19 cellular contexts compared by ENCODE assay signal in genomic region chr3:134791992-134792391, GRCh38. TPM values are rescaled to one million over a fixed set of nuclear protein-coding genes. Genes with fewer than 3 reads are reported as not detected.
A peak's percentile ranks its signal among the peaks of the same experiment; 100 is the strongest.
DNase-seq lines count a peak whose midpoint lies in the region; ATAC-seq and TF ChIP-seq lines count a peak whose summit lies in the region.
"Had no signal": no experiment of that assay in that cellular context is flagged by ENCODE, and none has a peak within 500 bp of the region (broad histone marks: within the 10 kb centered on the region; RNA-seq: fewer than 3 reads in every experiment).

No MANE protein-coding gene starts in this region.

- no peak overlapping the region for H3K4me3 ChIP-seq in OCI-LY3 (ENCODE audit: low read length)
- H3K4me3 ChIP-seq: A549; BLaER1 treated with 17β-estradiol and CSF1 and Interleukin-3, amounts not matched to agents 10 nM and 100 nM had no signal

- DNase-seq in ecto neural progenitor cell (ENCODE audit: low spot score) (peak; percentile 32), osteocyte (ENCODE audit: extremely low spot score, unreplicated experiment) (peak; percentile 27), SKM-1 (lab: John Stamatoyannopoulos, UW; ENCODE audit: unreplicated experiment) (no peak)
- no peak for DNase-seq in natural killer cell treated with Interleukin-12 subunit alpha and Interleukin-12 subunit beta and Interleukin-15 and Interleukin-18, amount 100 ng/mL, for 72 hours (ENCODE audit: low spot score)
- no peak for DNase-seq in activated effector memory CD4-positive, alpha-beta T cell treated with Interleukin-2 at 50 U/mL for 16 hours
- DNase-seq: AML-193; Caco-2; Calu3; CD4-positive, alpha-beta T cell; CD8-positive, alpha-beta T cell; DMS79 treated with DMSO at 0.1 percent for 48 hours; GF-D8 had no signal

- no peak for TF ChIP-seq CTCF in OCI-LY3 (IDR thresholded peaks at IDR 0.05; ENCODE audit: low read depth, low read length)
- TF ChIP-seq CTCF in osteocyte (IDR thresholded peaks at IDR 0.05): no peak

- H3K4me2 ChIP-seq in OCI-LY3 (ENCODE audit: low read length): peak overlapping the region; percentile 39
- H3K4me2 ChIP-seq: A549; BLaER1 treated with 17β-estradiol and CSF1 and Interleukin-3, amounts not matched to agents 10 nM and 100 nM had no signal

- H3K4me1 Mint-ChIP-seq in osteocyte (ENCODE audit: unreplicated experiment): peaks cover 11% of the 10 kb centered on the region
- H3K4me1 Mint-ChIP-seq in natural killer cell treated with Interleukin-12 subunit alpha and Interleukin-12 subunit beta and Interleukin-15 and Interleukin-18, amount 100 ng/mL, for 72 hours (ENCODE audit: low read depth in 2 of 2): peaks cover 5 to 8% of the 10 kb centered on the region in 2 donors

- no peak for ATAC-seq in natural killer cell treated with Interleukin-12 subunit alpha and Interleukin-12 subunit beta and Interleukin-15 and Interleukin-18, amount 100 ng/mL, for 72 hours
- ATAC-seq: A549; CD8-positive, alpha-beta T cell had no signal

- H3K4me1 ChIP-seq in OCI-LY3 (ENCODE audit: low read length): peaks cover 29% of the 10 kb centered on the region
- H3K4me1 ChIP-seq: A549, Caco-2 had no signal

- H3K27me3 ChIP-seq in OCI-LY3 (ENCODE audit: low read depth, low read length): peaks cover 13% of the 10 kb centered on the region

- H3K36me3 Mint-ChIP-seq in osteocyte (ENCODE audit: unreplicated experiment): no peaks in the 10 kb centered on the region
- no peaks in the 10 kb centered on the region for H3K36me3 Mint-ChIP-seq in natural killer cell treated with Interleukin-12 subunit alpha and Interleukin-12 subunit beta and Interleukin-15 and Interleukin-18, amount 100 ng/mL, for 72 hours
- H3K36me3 Mint-ChIP-seq: CD8-positive, alpha-beta T cell had no signal

- H3K9ac ChIP-seq in OCI-LY3 (ENCODE audit: low read length): no peak overlapping the region
- H3K9ac ChIP-seq: BLaER1 treated with 17β-estradiol and CSF1 and Interleukin-3, amounts not matched to agents 10 nM and 100 nM had no signal

- no peak overlapping the region for H3K4me3 Mint-ChIP-seq in osteocyte (ENCODE audit: unreplicated experiment)
- H3K4me3 Mint-ChIP-seq in natural killer cell treated with Interleukin-12 subunit alpha and Interleukin-12 subunit beta and Interleukin-15 and Interleukin-18, amount 100 ng/mL, for 72 hours: no peak overlapping the region
- H3K4me3 Mint-ChIP-seq: B cell; CD4-positive, alpha-beta T cell; CD8-positive, alpha-beta T cell had no signal

- peaks cover 28% of the 10 kb centered on the region for H3K36me3 ChIP-seq in OCI-LY3 (replicated peaks; ENCODE audit: low read depth, low read length)
- H3K36me3 ChIP-seq: BLaER1 treated with 17β-estradiol and CSF1 and Interleukin-3, amounts not matched to agents 10 nM and 100 nM had no signal

- no peak overlapping the region; the same call in 1 of the 2 replicates for H2AFZ ChIP-seq in OCI-LY3 (ENCODE audit: low read depth, low read length)

- H3K27me3 Mint-ChIP-seq in osteocyte (ENCODE audit: unreplicated experiment): peaks cover 48% of the 10 kb centered on the region
- peaks cover 30 to 41% of the 10 kb centered on the region in 2 donors for H3K27me3 Mint-ChIP-seq in natural killer cell treated with Interleukin-12 subunit alpha and Interleukin-12 subunit beta and Interleukin-15 and Interleukin-18, amount 100 ng/mL, for 72 hours

- peaks cover 14% of the 10 kb centered on the region for H3K9me3 ChIP-seq in OCI-LY3 (ENCODE audit: insufficient read depth, low read length)
- H3K9me3 ChIP-seq: A549; BLaER1 treated with 17β-estradiol and CSF1 and Interleukin-3, amounts not matched to agents 10 nM and 100 nM; Caco-2 had no signal

- H3K27ac Mint-ChIP-seq in osteocyte (ENCODE audit: unreplicated experiment): no peak overlapping the region
- H3K27ac Mint-ChIP-seq in natural killer cell treated with Interleukin-12 subunit alpha and Interleukin-12 subunit beta and Interleukin-15 and Interleukin-18, amount 100 ng/mL, for 72 hours: no peak overlapping the region
- H3K27ac Mint-ChIP-seq: B cell; CD4-positive, alpha-beta T cell; CD8-positive, alpha-beta T cell had no signal

- H3K27ac ChIP-seq in OCI-LY3 (ENCODE audit: low read length): no peak overlapping the region
- H3K27ac ChIP-seq: 22Rv1; A549; BLaER1 treated with 17β-estradiol and CSF1 and Interleukin-3, amounts not matched to agents 10 nM and 100 nM; C4-2B had no signal

- peaks cover 29% of the 10 kb centered on the region for H3K79me2 ChIP-seq in OCI-LY3 (ENCODE audit: low read length)

- H4K20me1 ChIP-seq in OCI-LY3 (ENCODE audit: insufficient read depth, low read length): no peaks in the 10 kb centered on the region

- no peaks in the 10 kb centered on the region for H3K9me3 Mint-ChIP-seq in osteocyte (ENCODE audit: unreplicated experiment)
- no peaks in the 10 kb centered on the region for H3K9me3 Mint-ChIP-seq in natural killer cell treated with Interleukin-12 subunit alpha and Interleukin-12 subunit beta and Interleukin-15 and Interleukin-18, amount 100 ng/mL, for 72 hours
- H3K9me3 Mint-ChIP-seq: CD4-positive, alpha-beta T cell; CD8-positive, alpha-beta T cell had no signal

RNA-seq across cellular contexts. Expression of gene EPHB1, which starts 3.1 kb away (rescaled TPM):
- total RNA-seq in osteocyte: 0.75 and 1.1 TPM in 2 replicates
- total RNA-seq in natural killer cell treated with Interleukin-12 subunit alpha and Interleukin-12 subunit beta and Interleukin-15 and Interleukin-18, amount 100 ng/mL, for 72 hours: under 1 TPM; 0.59 to 0.62 TPM
- total RNA-seq: A172; B cell; CD8-positive, alpha-beta T cell had no signal

Comparison
In these comparisons a context has a peak if more than half of its experiments do, and no peak if none do; other contexts are left out.
1. DNase-seq: peak in ecto neural progenitor cell (single experiment) and osteocyte (single experiment); none in natural killer cell treated with Interleukin-12 subunit alpha and Interleukin-12 subunit beta and Interleukin-15 and Interleukin-18, amount 100 ng/mL, for 72 hours (single experiment), SKM-1 (single experiment) and activated effector memory CD4-positive, alpha-beta T cell treated with Interleukin-2 at 50 U/mL for 16 hours (single experiment).